Comparison of ENCODE assay signal across 11 cellular contexts in genomic region chr12:110466791-110467190, GRCh38. TPM values are rescaled to one million over a fixed set of nuclear protein-coding genes. Genes with fewer than 3 reads are reported as not detected.
DNase-seq lines count a peak whose midpoint lies in the region; TF ChIP-seq lines count a peak whose summit lies in the region.
"Had no signal": no experiment of that assay in that cellular context is flagged by ENCODE, and none has a peak within 500 bp of the region (broad histone marks: within the 10 kb centered on the region; RNA-seq: fewer than 3 reads in every experiment).

No MANE protein-coding gene starts in this region.

- TF ChIP-seq CTCF in CD14-positive monocyte (IDR thresholded peaks at IDR 0.05) = no peak

- H3K4me3 Mint-ChIP-seq in CD14-positive monocyte = peak overlapping the region; percentile 16 to 26
- peak overlapping the region; percentile 96 for H3K4me3 Mint-ChIP-seq in activated naive CD8-positive, alpha-beta T cell treated with anti-CD3 and anti-CD28 coated beads for 36 hours

- no peak for DNase-seq in CD14-positive monocyte (ENCODE audit: low spot score)
- DNase-seq in activated naive CD8-positive, alpha-beta T cell treated with anti-CD3 and anti-CD28 coated beads for 36 hours = no peak
- DNase-seq in NCI-H1436 (lab: John Stamatoyannopoulos, UW) = no peak
- no peak for DNase-seq in midbrain (lab: John Stamatoyannopoulos, UW)
- no peak for DNase-seq in germinal center (ENCODE audit: low spot score)
- no peak for DNase-seq in activated CD4-positive, alpha-beta T cell treated with anti-CD3 and anti-CD28 coated beads, Interleukin-2, amount 50 U/mL, for 1 hour
- DNase-seq: NCI-H2081, transverse colon had no signal

- H3K9me3 Mint-ChIP-seq in CD14-positive monocyte = peaks cover 0 to 2% (median 0%) of the 10 kb centered on the region in 7 donors
- H3K9me3 Mint-ChIP-seq in activated naive CD8-positive, alpha-beta T cell treated with anti-CD3 and anti-CD28 coated beads for 36 hours = no peaks in the 10 kb centered on the region

- peak overlapping the region; percentile 59 for H3K9ac ChIP-seq in HUES6 (ENCODE audit: low read length)
- peak overlapping the region; percentile 39 for H3K9ac ChIP-seq in muscle layer of colon (ENCODE audit: low read length)

- H3K36me3 Mint-ChIP-seq in CD14-positive monocyte = peaks cover 26 to 41% of the 10 kb centered on the region in 2 donors
- peaks cover 33% of the 10 kb centered on the region for H3K36me3 Mint-ChIP-seq in activated naive CD8-positive, alpha-beta T cell treated with anti-CD3 and anti-CD28 coated beads for 36 hours

- intact Hi-C loops in CD14-positive monocyte (cut with micrococcal nuclease) = loop anchor here (5.0 kb wide), 2 partner anchors 36 to 141 kb away; partner anchors contain the start of genes RAD9B (in 1 of the 2) and VPS29 (in 1 of the 2)

- H3K4me1 ChIP-seq in HUES6 (ENCODE audit: control insufficient read depth, insufficient read depth, low read length) = peaks cover 8% of the 10 kb centered on the region; the same call in 1 of the 2 replicates
- peaks cover 21% of the 10 kb centered on the region for H3K4me1 ChIP-seq in muscle layer of colon (ENCODE audit: insufficient read depth, low read length)

- peaks cover 0 to 1% (median 0%) of the 10 kb centered on the region in 3 donors for H3K27me3 Mint-ChIP-seq in CD14-positive monocyte (ENCODE audit: low read depth in 3 of 3)
- no peaks in the 10 kb centered on the region for H3K27me3 Mint-ChIP-seq in activated naive CD8-positive, alpha-beta T cell treated with anti-CD3 and anti-CD28 coated beads for 36 hours

- peaks cover 27% of the 10 kb centered on the region for H3K4me1 Mint-ChIP-seq in CD14-positive monocyte
- H3K4me1 Mint-ChIP-seq in activated naive CD8-positive, alpha-beta T cell treated with anti-CD3 and anti-CD28 coated beads for 36 hours = peaks cover 35% of the 10 kb centered on the region

- H3K27me3 ChIP-seq in HUES6 (ENCODE audit: control insufficient read depth, insufficient read depth, low read length) (no peaks in the 10 kb centered on the region), muscle layer of colon (ENCODE audit: control insufficient read depth in 1 of 2, insufficient read depth in 2 of 2, low read length in 2 of 2) (no peaks in the 10 kb centered on the region)
- H3K27me3 ChIP-seq: transverse colon had no signal

- peak overlapping the region; percentile 66 for H3K4me3 ChIP-seq in HUES6 (ENCODE audit: low read depth, low read length)
- peak overlapping the region in 1 of 2 donors; percentile 82 for H3K4me3 ChIP-seq in muscle layer of colon (ENCODE audit: low read depth in 1 of 2, low read length in 2 of 2)

- H3K9me3 ChIP-seq in HUES6 (ENCODE audit: control insufficient read depth, insufficient read depth, low read depth, low read length) (no peaks in the 10 kb centered on the region), muscle layer of colon (ENCODE audit: low read length) (no peaks in the 10 kb centered on the region)
- H3K9me3 ChIP-seq: transverse colon had no signal

- H3K27ac Mint-ChIP-seq in CD14-positive monocyte = peak overlapping the region in 5 of 7 donors; percentile 26 to 90 (median 78)
- H3K27ac Mint-ChIP-seq in activated naive CD8-positive, alpha-beta T cell treated with anti-CD3 and anti-CD28 coated beads for 36 hours = no peak overlapping the region

- no peak overlapping the region for H3K27ac ChIP-seq in HUES6 (ENCODE audit: low read depth, low read length)
- H3K27ac ChIP-seq in muscle layer of colon (ENCODE audit: low read depth, low read length) = no peak overlapping the region
- H3K27ac ChIP-seq: epithelial cell of prostate had no signal

- H3K36me3 ChIP-seq in HUES6 (ENCODE audit: control insufficient read depth, insufficient read depth, low read length) = peaks cover 27% of the 10 kb centered on the region
- peaks cover 7% of the 10 kb centered on the region for H3K36me3 ChIP-seq in muscle layer of colon (ENCODE audit: insufficient read depth, low read length)

RNA-seq across cellular contexts. Expression of gene GPN3, which starts 1.3 kb away (rescaled TPM):
- 10 to 100 TPM; 25.3 to 52.4 TPM for polyA plus RNA-seq in CD14-positive monocyte
- total RNA-seq in activated naive CD8-positive, alpha-beta T cell treated with anti-CD3 and anti-CD28 coated beads for 36 hours = 10 to 100 TPM; 60.6 to 61.8 TPM

RNA-seq across cellular contexts. Expression of gene FAM216A, which starts 1.9 kb away (rescaled TPM):
- polyA plus RNA-seq in CD14-positive monocyte = 1 to 10 TPM; 5.1 to 6.2 TPM
- total RNA-seq in activated naive CD8-positive, alpha-beta T cell treated with anti-CD3 and anti-CD28 coated beads for 36 hours = 10 to 100 TPM; 64.8 to 66.0 TPM

RNA-seq across cellular contexts. Expression of gene ARPC3, which starts 16.7 kb away (rescaled TPM):
- 1,000 to 10,000 TPM; 1,716 to 1,727 TPM for polyA plus RNA-seq in CD14-positive monocyte
- 100 to 1,000 TPM; 273 to 284 TPM for total RNA-seq in activated naive CD8-positive, alpha-beta T cell treated with anti-CD3 and anti-CD28 coated beads for 36 hours

RNA-seq across cellular contexts. Expression of gene VPS29, which starts 35.1 kb away (rescaled TPM):
- 100 to 1,000 TPM; 342 to 409 TPM for polyA plus RNA-seq in CD14-positive monocyte
- total RNA-seq in activated naive CD8-positive, alpha-beta T cell treated with anti-CD3 and anti-CD28 coated beads for 36 hours = 10 to 100 TPM; 84.5 to 91.2 TPM

RNA-seq across cellular contexts. Expression of gene RAD9B, which starts 35.3 kb away (rescaled TPM):
- 1 to 10 TPM; 1.3 to 3.0 TPM for polyA plus RNA-seq in CD14-positive monocyte
- total RNA-seq in activated naive CD8-positive, alpha-beta T cell treated with anti-CD3 and anti-CD28 coated beads for 36 hours = 1 to 10 TPM; 2.8 to 3.2 TPM
